19 cellular contexts compared by ENCODE assay signal in the genomic region with DNA sequence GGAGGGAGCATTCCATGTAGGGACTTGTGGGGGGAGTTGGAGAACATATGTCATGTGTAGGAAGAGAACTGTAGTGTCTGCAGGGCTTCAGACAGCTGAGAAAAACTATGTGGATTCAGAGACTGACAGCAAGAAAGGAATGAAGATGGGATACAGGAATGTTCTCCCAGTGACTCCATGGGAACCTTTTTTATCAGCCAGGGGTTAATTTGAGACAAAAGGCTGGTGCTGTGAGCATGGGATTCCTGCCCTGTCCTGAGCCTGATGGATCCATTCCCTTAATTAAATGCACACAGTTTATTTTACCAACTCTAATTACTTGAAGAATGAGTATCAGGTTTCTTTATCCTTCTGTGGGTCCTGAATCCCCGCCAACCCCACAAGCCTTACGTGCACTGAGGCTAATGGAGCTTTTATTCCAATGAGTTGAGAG. TPM values are rescaled to one million over a fixed set of nuclear protein-coding genes. Genes with fewer than 3 reads are reported as not detected.
DNase-seq lines count a peak whose midpoint lies in the region; ATAC-seq and TF ChIP-seq lines count a peak whose summit lies in the region.
"Had no signal": no experiment of that assay in that cellular context is flagged by ENCODE, and none has a peak within 500 bp of the region (broad histone marks: within the 10 kb centered on the region; RNA-seq: fewer than 3 reads in every experiment).

No MANE protein-coding gene starts in this region.

- ATAC-seq in SK-N-SH treated with all-trans-retinoic acid at 6 μM for 48 hours: peak; percentile 42
- ATAC-seq in left cardiac atrium: no peak
- ATAC-seq: activated T-cell treated with anti-CD3 and anti-CD28 coated beads, Interleukin-2, amount 50 U/mL, for 4 hours; CD8-positive, alpha-beta T cell had no signal

- WGBS in SK-N-SH (ENCODE audit: low lambda C conversion rate): 35% methylated on average over 2 of the region's 2 CpGs

- no peak overlapping the region for H3K4me2 ChIP-seq in SK-N-SH

- H4K20me1 ChIP-seq in SK-N-SH (ENCODE audit: insufficient read depth): no peaks in the 10 kb centered on the region

- H3K4me1 ChIP-seq in SK-N-SH (ENCODE audit: control insufficient read depth in 1 of 2, insufficient read depth in 2 of 2, low read depth in 1 of 2, low read length in 1 of 2): peaks cover 0 to 68% of the 10 kb centered on the region in 2 experiments; a peak in 2 of 4 replicates
- H3K4me1 ChIP-seq: prostate gland had no signal

- POLR2A ChIA-PET in SK-N-SH (lab: Yijun Ruan, JAX): no interaction called here

- DNase-seq in SK-N-SH (no peak), NCI-H524 treated with DMSO at 0.1 percent for 48 hours (lab: John Stamatoyannopoulos, UW) (peak; percentile 75), dorsolateral prefrontal cortex (no peak), NCI-H2227 treated with DMSO at 0.1 percent for 48 hours (lab: John Stamatoyannopoulos, UW) (no peak), DMS153 treated with DMSO at 0.1 percent for 48 hours (lab: John Stamatoyannopoulos, UW; ENCODE audit: unreplicated experiment) (no peak), left cardiac atrium (no peak)
- no peak for DNase-seq in activated naive CD4-positive, alpha-beta T cell (lab: John Stamatoyannopoulos, UW)
- DNase-seq: ACHN; activated CD4-positive, alpha-beta T cell treated with anti-CD3 and anti-CD28 coated beads, Interleukin-2, amount 50 U/mL, for 4 hours; activated naive CD8-positive, alpha-beta T cell treated with anti-CD3 and anti-CD28 coated beads for 36 hours; activated T-cell treated with anti-CD3 and anti-CD28 coated beads, Interleukin-2, amount 50 U/mL, for 4 hours; caudate nucleus; CD8-positive, alpha-beta T cell; effector memory CD4-positive, alpha-beta T cell; GDM1; hypothalamus; stimulated activated CD4-positive, alpha-beta T cell treated with anti-CD3 and anti-CD28 coated beads, Interleukin-12 subunit alpha, Interleukin-12 subunit beta, amount 100 ng/mL, for 4 hours had no signal

- no peak for TF ChIP-seq RAD21 in SK-N-SH (IDR thresholded peaks at IDR 0.05; ENCODE audit: low read length)

- H3K9me3 ChIP-seq in SK-N-SH: no peaks in the 10 kb centered on the region
- H3K9me3 ChIP-seq: prostate gland had no signal

- H3K27me3 ChIP-seq in SK-N-SH (ENCODE audit: insufficient read depth): peaks cover 38% of the 10 kb centered on the region; the same call in 1 of the 2 replicates
- peaks cover 0 to 48% (median 5%) of the 10 kb centered on the region in 45 donors for H3K27me3 ChIP-seq in dorsolateral prefrontal cortex

- no peak overlapping the region for H2AFZ ChIP-seq in SK-N-SH (ENCODE audit: low read depth)

- TF ChIP-seq CTCF in SK-N-SH (IDR thresholded peaks at IDR 0.05) (no peak), dorsolateral prefrontal cortex (IDR thresholded peaks at IDR 0.05 in 54 of 56, conservative IDR thresholded peaks at IDR 0.05 in 2 of 56; ENCODE audit: low read depth in 1 of 56, partially characterized antibody in 56 of 56) (no peak)

- no peak for TF ChIP-seq EP300 in SK-N-SH (IDR thresholded peaks at IDR 0.05; ENCODE audit: borderline replicate concordance in 1 of 2, low read depth in 1 of 2, low read length in 1 of 2)

- CTCF ChIA-PET in SK-N-SH (lab: Yijun Ruan, JAX): interaction anchor here (0.6 to 2.6 kb wide), 4 partner anchors 12 to 932 kb away, joined by 3 to 8 read pairs (median 4); no protein-coding TSS in a partner anchor

- intact Hi-C loops in dorsolateral prefrontal cortex (cut with DNase I): no loop called here
- intact Hi-C loops in left cardiac atrium (cut with DNase I): no loop called here

- no peaks in the 10 kb centered on the region for H3K36me3 ChIP-seq in SK-N-SH (replicated peaks in 1 of 2; ENCODE audit: control insufficient read depth in 1 of 2, insufficient read depth in 2 of 2, low read length in 1 of 2)
- H3K36me3 ChIP-seq: prostate gland had no signal

- H3K9me2 ChIP-seq in SK-N-SH: no peaks in the 10 kb centered on the region

- H3K4me3 ChIP-seq in SK-N-SH (ENCODE audit: low read depth in 2 of 2, low read length in 1 of 2): no peak overlapping the region
- H3K4me3 ChIP-seq in dorsolateral prefrontal cortex: no peak overlapping the region
- H3K4me3 ChIP-seq: prostate gland had no signal

- no peak overlapping the region for H3K27ac ChIP-seq in SK-N-SH (ENCODE audit: low read depth in 2 of 2, low read length in 1 of 2)
- peak overlapping the region in 31 of 59 donors; percentile 1 to 91 (median 75) for H3K27ac ChIP-seq in dorsolateral prefrontal cortex
- H3K27ac ChIP-seq: prostate gland had no signal

- no peaks in the 10 kb centered on the region for H3K79me2 ChIP-seq in SK-N-SH (ENCODE audit: insufficient read depth)

- H3K9ac ChIP-seq in SK-N-SH: no peak overlapping the region

- H3F3A ChIP-seq in SK-N-SH (replicated peaks; ENCODE audit: insufficient read depth): no peaks in the 10 kb centered on the region

TF ChIP-seq in SK-N-SH treated with all-trans-retinoic acid at 6 μM for 48 hours, 23 proteins besides CTCF, POLR2A, EP300 and RAD21:
- TF ChIP-seq ZC3H10 (CRISPR knock-in tag; IDR thresholded peaks at IDR 0.05): peak; percentile 72; the same call in 1 of the 2 replicates
- TF ChIP-seq CSDC2 (CRISPR knock-in tag; IDR thresholded peaks at IDR 0.05): no peak

TF ChIP-seq in SK-N-SH, 30 proteins besides CTCF, POLR2A, EP300 and RAD21:
- TF ChIP-seq, protein P1, sequence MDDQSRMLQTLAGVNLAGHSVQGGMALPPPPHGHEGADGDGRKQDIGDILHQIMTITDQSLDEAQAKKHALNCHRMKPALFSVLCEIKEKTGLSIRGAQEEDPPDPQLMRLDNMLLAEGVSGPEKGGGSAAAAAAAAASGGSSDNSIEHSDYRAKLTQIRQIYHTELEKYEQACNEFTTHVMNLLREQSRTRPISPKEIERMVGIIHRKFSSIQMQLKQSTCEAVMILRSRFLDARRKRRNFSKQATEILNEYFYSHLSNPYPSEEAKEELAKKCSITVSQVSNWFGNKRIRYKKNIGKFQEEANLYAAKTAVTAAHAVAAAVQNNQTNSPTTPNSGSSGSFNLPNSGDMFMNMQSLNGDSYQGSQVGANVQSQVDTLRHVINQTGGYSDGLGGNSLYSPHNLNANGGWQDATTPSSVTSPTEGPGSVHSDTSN (IDR thresholded peaks at IDR 0.05): no peak
- TF ChIP-seq FOXJ3 (CRISPR knock-in tag; IDR thresholded peaks at IDR 0.05) (no peak), ELF1 (IDR thresholded peaks at IDR 0.05) (no peak), YY1 (IDR thresholded peaks at IDR 0.05; ENCODE audit: low read depth) (no peak), FOSL2 (IDR thresholded peaks at IDR 0.05; ENCODE audit: borderline replicate concordance, low read depth) (no peak), SMC3 (IDR thresholded peaks at IDR 0.05; ENCODE audit: low read depth, low read length) (no peak), MEF2A (IDR thresholded peaks at IDR 0.05; ENCODE audit: borderline replicate concordance, low read depth) (no peak)
- TF ChIP-seq, protein P2, sequence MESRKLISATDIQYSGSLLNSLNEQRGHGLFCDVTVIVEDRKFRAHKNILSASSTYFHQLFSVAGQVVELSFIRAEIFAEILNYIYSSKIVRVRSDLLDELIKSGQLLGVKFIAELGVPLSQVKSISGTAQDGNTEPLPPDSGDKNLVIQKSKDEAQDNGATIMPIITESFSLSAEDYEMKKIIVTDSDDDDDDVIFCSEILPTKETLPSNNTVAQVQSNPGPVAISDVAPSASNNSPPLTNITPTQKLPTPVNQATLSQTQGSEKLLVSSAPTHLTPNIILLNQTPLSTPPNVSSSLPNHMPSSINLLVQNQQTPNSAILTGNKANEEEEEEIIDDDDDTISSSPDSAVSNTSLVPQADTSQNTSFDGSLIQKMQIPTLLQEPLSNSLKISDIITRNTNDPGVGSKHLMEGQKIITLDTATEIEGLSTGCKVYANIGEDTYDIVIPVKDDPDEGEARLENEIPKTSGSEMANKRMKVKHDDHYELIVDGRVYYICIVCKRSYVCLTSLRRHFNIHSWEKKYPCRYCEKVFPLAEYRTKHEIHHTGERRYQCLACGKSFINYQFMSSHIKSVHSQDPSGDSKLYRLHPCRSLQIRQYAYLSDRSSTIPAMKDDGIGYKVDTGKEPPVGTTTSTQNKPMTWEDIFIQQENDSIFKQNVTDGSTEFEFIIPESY (IDR thresholded peaks at IDR 0.05; ENCODE audit: borderline replicate concordance, low read depth): no peak
- TF ChIP-seq, protein P3, sequence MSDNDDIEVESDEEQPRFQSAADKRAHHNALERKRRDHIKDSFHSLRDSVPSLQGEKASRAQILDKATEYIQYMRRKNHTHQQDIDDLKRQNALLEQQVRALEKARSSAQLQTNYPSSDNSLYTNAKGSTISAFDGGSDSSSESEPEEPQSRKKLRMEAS (IDR thresholded peaks at IDR 0.05; ENCODE audit: low read depth): no peak
- TF ChIP-seq, protein P4, sequence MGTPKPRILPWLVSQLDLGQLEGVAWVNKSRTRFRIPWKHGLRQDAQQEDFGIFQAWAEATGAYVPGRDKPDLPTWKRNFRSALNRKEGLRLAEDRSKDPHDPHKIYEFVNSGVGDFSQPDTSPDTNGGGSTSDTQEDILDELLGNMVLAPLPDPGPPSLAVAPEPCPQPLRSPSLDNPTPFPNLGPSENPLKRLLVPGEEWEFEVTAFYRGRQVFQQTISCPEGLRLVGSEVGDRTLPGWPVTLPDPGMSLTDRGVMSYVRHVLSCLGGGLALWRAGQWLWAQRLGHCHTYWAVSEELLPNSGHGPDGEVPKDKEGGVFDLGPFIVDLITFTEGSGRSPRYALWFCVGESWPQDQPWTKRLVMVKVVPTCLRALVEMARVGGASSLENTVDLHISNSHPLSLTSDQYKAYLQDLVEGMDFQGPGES (IDR thresholded peaks at IDR 0.05; ENCODE audit: low read depth, low read length): no peak

RNA-seq across cellular contexts. Expression of a gene that starts 26.5 kb away (rescaled TPM):
- 7.3 and 8.5 TPM in 2 replicates for polyA plus RNA-seq in SK-N-SH (2012; rRNA removed)
- 3.9 and 6.2 TPM in 2 replicates for polyA plus RNA-seq in SK-N-SH (2012; cell fraction: cytosol; rRNA removed)
- 31.0 and 36.0 TPM in 2 replicates for polyA plus RNA-seq in SK-N-SH (2012; cell fraction: nucleus; rRNA removed)
- 100 to 1,000 TPM in 36 of 120 experiments, 10 to 100 TPM in 84; 39.8 to 132 (median 90.8) TPM for total RNA-seq in dorsolateral prefrontal cortex
- 10 to 100 TPM; 13.3 to 43.4 TPM for total RNA-seq in left cardiac atrium

Comparison
In these comparisons a context has a peak if more than half of its experiments do, and no peak if none do; other contexts are left out.
1. H3K27ac ChIP-seq: peak in dorsolateral prefrontal cortex (31 of 59); none in SK-N-SH (0 of 2).